In the genomic region with DNA sequence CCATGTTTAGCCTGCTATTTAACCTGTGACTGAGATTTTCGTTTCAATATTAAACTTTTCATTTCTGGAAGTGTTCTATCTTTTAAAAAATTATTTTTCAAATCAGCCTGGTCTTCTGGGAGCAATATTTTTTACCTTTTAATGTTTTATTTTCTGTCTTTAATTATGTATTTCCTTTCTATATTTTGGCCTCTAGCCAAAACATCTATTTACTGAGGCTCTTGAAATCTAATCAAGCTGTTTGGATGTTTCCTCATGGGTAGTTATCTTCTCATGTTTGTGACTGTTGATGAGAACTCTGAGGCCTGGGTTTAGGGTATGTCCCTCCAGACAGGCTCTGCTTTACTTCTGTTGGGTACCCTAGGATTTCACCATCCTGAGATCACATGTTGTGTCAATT, we compare ENCODE assay signal across 22 cellular contexts. TPM values are rescaled to one million over a fixed set of nuclear protein-coding genes. Genes with fewer than 3 reads are reported as not detected.
DNase-seq lines count a peak whose midpoint lies in the region; ATAC-seq and FAIRE-seq lines count a peak whose summit lies in the region.
"Had no signal": no experiment of that assay in that cellular context is flagged by ENCODE, and none has a peak within 500 bp of the region (broad histone marks: within the 10 kb centered on the region; RNA-seq: fewer than 3 reads in every experiment).

No MANE protein-coding gene starts in this region.

- no peaks in the 10 kb centered on the region for H3K36me3 Mint-ChIP-seq in activated naive CD4-positive, alpha-beta T cell treated with anti-CD3 and anti-CD28 coated beads, Interleukin-2, amount 50 U/mL, for 72 hours
- H3K36me3 Mint-ChIP-seq: CD4-positive, CD25-positive, alpha-beta regulatory T cell had no signal

- no peaks in the 10 kb centered on the region for H3K9me3 Mint-ChIP-seq in activated naive CD4-positive, alpha-beta T cell treated with anti-CD3 and anti-CD28 coated beads, Interleukin-2, amount 50 U/mL, for 72 hours

- H3K27ac Mint-ChIP-seq in activated naive CD4-positive, alpha-beta T cell treated with anti-CD3 and anti-CD28 coated beads, Interleukin-2, amount 50 U/mL, for 72 hours, result no peak overlapping the region
- H3K27ac Mint-ChIP-seq: CD4-positive, CD25-positive, alpha-beta regulatory T cell had no signal

- DNase-seq in NCI-H2029 (lab: John Stamatoyannopoulos, UW) (peak; percentile 26), NCI-H748 treated with DMSO at 0.1 percent for 48 hours (lab: John Stamatoyannopoulos, UW) (peak; percentile 21), NCI-H146 treated with DMSO at 0.1 percent for 48 hours (lab: John Stamatoyannopoulos, UW; ENCODE audit: unreplicated experiment) (no peak), cerebellum (ENCODE audit: low spot score) (no peak)
- DNase-seq in activated naive CD4-positive, alpha-beta T cell treated with anti-CD3 and anti-CD28 coated beads, Interleukin-2, amount 50 U/mL, for 72 hours (ENCODE audit: low spot score in 2 of 2), result no peak
- DNase-seq: Caco-2; CD4-positive, CD25-positive, alpha-beta regulatory T cell; EL; HCEC 1CT; KG1; NCI-H1092; NCI-H1694 treated with DMSO at 0.1 percent for 48 hours; NCI-H345; NCI-H526 treated with DMSO at 0.1 percent for 48 hours; OCI-M1; T-helper 9 cell had no signal

- FAIRE-seq in G401.6 (lab: Jason Lieb, UNC), result peak; percentile 39
- FAIRE-seq: RCC 7860 had no signal

- no peak for ATAC-seq in activated naive CD4-positive, alpha-beta T cell treated with anti-CD3 and anti-CD28 coated beads, Interleukin-2, amount 50 U/mL, for 72 hours
- no peak for ATAC-seq in GM21390 (IDR thresholded peaks at IDR 0.05; ENCODE audit: unreplicated experiment)

RNA-seq across cellular contexts. Expression of gene SLC10A4, which starts 10.3 kb away (rescaled TPM):
- total RNA-seq in activated naive CD4-positive, alpha-beta T cell treated with anti-CD3 and anti-CD28 coated beads, Interleukin-2, amount 50 U/mL, for 72 hours, result not detected
- 1.1 TPM for total RNA-seq in cerebellum
- total RNA-seq: CD4-positive, CD25-positive, alpha-beta regulatory T cell; SK-MEL-5 had no signal

RNA-seq across cellular contexts. Expression of gene ZAR1, which starts 17.3 kb away (rescaled TPM):
- total RNA-seq in activated naive CD4-positive, alpha-beta T cell treated with anti-CD3 and anti-CD28 coated beads, Interleukin-2, amount 50 U/mL, for 72 hours, result not detected
- total RNA-seq in cerebellum, result 0.27 TPM
- total RNA-seq: Caco-2; CD4-positive, CD25-positive, alpha-beta regulatory T cell; HT1080; SK-MEL-5; T-helper 1 cell treated with Interleukin-12 subunit alpha and Interleukin-12 subunit beta and Interleukin-4 antibody, amounts not matched to agents 30 ng/mL and 1 ng/mL, for 36 hours had no signal

Comparison
In these comparisons a context has a peak if more than half of its experiments do, and no peak if none do; other contexts are left out.
1. DNase-seq: peak in NCI-H2029 (single experiment) and NCI-H748 treated with DMSO at 0.1 percent for 48 hours (single experiment); none in activated naive CD4-positive, alpha-beta T cell treated with anti-CD3 and anti-CD28 coated beads, Interleukin-2, amount 50 U/mL, for 72 hours (0 of 2), NCI-H146 treated with DMSO at 0.1 percent for 48 hours (single experiment) and cerebellum (single experiment).